Comparison of ENCODE assay signal across 26 cellular contexts in genomic region chr12:117005417-117006046, GRCh38.
"Had no signal": no experiment of that assay in that cellular context is flagged by ENCODE, and none has a peak within 500 bp of the region (broad histone marks: within the 10 kb centered on the region; RNA-seq: fewer than 3 reads in every experiment).

No MANE protein-coding gene starts in this region.

- H3K4me3 ChIP-seq: coronary artery, lower lobe of right lung, mucosa of descending colon, ovary, prostate gland, thyroid gland, upper lobe of right lung had no signal

- H3K4me1 ChIP-seq: lower lobe of right lung, prostate gland, thyroid gland, upper lobe of right lung had no signal

- H3K27me3 ChIP-seq: ovary, thyroid gland, upper lobe of right lung had no signal

- H3K4me3 Mint-ChIP-seq: activated CD4-positive, alpha-beta T cell treated with anti-CD3 and anti-CD28 coated beads, Interleukin-2, amount 10 ng/mL, durations not matched to agents 7 days and 5 days; activated CD8-positive, alpha-beta memory T cell treated with anti-CD3 and anti-CD28 coated beads, Interleukin-2, amount 10 ng/mL, durations not matched to agents 7 days and 5 days; activated CD8-positive, alpha-beta T cell treated with anti-CD3 and anti-CD28 coated beads for 36 hours; T-helper 1 cell treated with Interleukin-12 subunit alpha and Interleukin-12 subunit beta and Interleukin-4 antibody, amounts not matched to agents 30 μg/mL and 1 μg/mL, for 36 hours had no signal

- H3K27ac Mint-ChIP-seq: activated CD4-positive, alpha-beta T cell treated with anti-CD3 and anti-CD28 coated beads, Interleukin-2, amount 10 ng/mL, durations not matched to agents 7 days and 5 days; activated CD8-positive, alpha-beta memory T cell treated with anti-CD3 and anti-CD28 coated beads, Interleukin-2, amount 10 ng/mL, durations not matched to agents 7 days and 5 days; activated CD8-positive, alpha-beta T cell treated with anti-CD3 and anti-CD28 coated beads for 36 hours; T-helper 1 cell treated with Interleukin-12 subunit alpha and Interleukin-12 subunit beta and Interleukin-4 antibody, amounts not matched to agents 30 μg/mL and 1 μg/mL, for 36 hours had no signal

- FAIRE-seq: bronchial epithelial cell, endometrium, kidney had no signal

- H3K36me3 ChIP-seq: ovary, prostate gland had no signal

- DNase-seq: activated CD4-positive, alpha-beta T cell treated with anti-CD3 and anti-CD28 coated beads, Interleukin-2, amount 10 ng/mL, durations not matched to agents 7 days and 5 days; activated CD4-positive, CD25-positive, alpha-beta regulatory T cell treated with anti-CD3 and anti-CD28 coated beads, Interleukin-2, amount 50 U/mL, for 72 hours; activated CD8-positive, alpha-beta memory T cell treated with anti-CD3 and anti-CD28 coated beads, Interleukin-2, amount 10 ng/mL, durations not matched to agents 7 days and 5 days; activated CD8-positive, alpha-beta T cell treated with anti-CD3 and anti-CD28 coated beads for 36 hours; activated gamma-delta T cell treated with Interleukin-2 at 50 U/mL for 16 hours; activated T-cell treated with anti-CD3 and anti-CD28 coated beads for 4 hours; amniotic stem cell; cerebellar nuclear complex; foreskin fibroblast; kidney; lower lobe of right lung; mesendoderm; mucosa of descending colon; stimulated activated CD4-positive, alpha-beta T cell treated with anti-CD3 and anti-CD28 coated beads, Interleukin-4, amount 100 ng/mL, for 24 hours; stimulated activated naive CD8-positive, alpha-beta T cell treated with anti-CD3 and anti-CD28 coated beads, Interleukin-15, Interleukin-2, amounts not matched to agents 100 U/mL and 50 U/mL, for 24 hours; T1000; thyroid gland; upper lobe of right lung had no signal

- H3K9me3 Mint-ChIP-seq: activated CD4-positive, alpha-beta T cell treated with anti-CD3 and anti-CD28 coated beads, Interleukin-2, amount 10 ng/mL, durations not matched to agents 7 days and 5 days; activated CD8-positive, alpha-beta T cell treated with anti-CD3 and anti-CD28 coated beads for 36 hours; activated naive CD4-positive, alpha-beta T cell treated with anti-CD3 and anti-CD28 coated beads, Interleukin-2, amount 50 U/mL, for 72 hours; T-helper 1 cell treated with Interleukin-12 subunit alpha and Interleukin-12 subunit beta and Interleukin-4 antibody, amounts not matched to agents 30 μg/mL and 1 μg/mL, for 36 hours had no signal

- H3K9me3 ChIP-seq: lower lobe of right lung, mucosa of descending colon, ovary, prostate gland, thyroid gland, upper lobe of right lung had no signal

- ATAC-seq: activated CD8-positive, alpha-beta memory T cell treated with anti-CD3 and anti-CD28 coated beads, Interleukin-2, amount 10 ng/mL, durations not matched to agents 7 days and 5 days; activated CD8-positive, alpha-beta T cell treated with anti-CD3 and anti-CD28 coated beads for 36 hours; lower lobe of right lung; mucosa of descending colon; stimulated activated naive CD8-positive, alpha-beta T cell treated with anti-CD3 and anti-CD28 coated beads, Interleukin-15, Interleukin-2, amounts not matched to agents 100 U/mL and 50 U/mL, for 24 hours; upper lobe of right lung had no signal

- H3K27me3 Mint-ChIP-seq: activated CD4-positive, alpha-beta T cell treated with anti-CD3 and anti-CD28 coated beads, Interleukin-2, amount 10 ng/mL, durations not matched to agents 7 days and 5 days; activated CD8-positive, alpha-beta memory T cell treated with anti-CD3 and anti-CD28 coated beads, Interleukin-2, amount 10 ng/mL, durations not matched to agents 7 days and 5 days; activated CD8-positive, alpha-beta T cell treated with anti-CD3 and anti-CD28 coated beads for 36 hours had no signal

- H3K27ac ChIP-seq: coronary artery, lower lobe of right lung, ovary, prostate gland, thyroid gland, upper lobe of right lung, VCaP had no signal
